Comparison of ENCODE assay signal across 28 cellular contexts in the genomic region with DNA sequence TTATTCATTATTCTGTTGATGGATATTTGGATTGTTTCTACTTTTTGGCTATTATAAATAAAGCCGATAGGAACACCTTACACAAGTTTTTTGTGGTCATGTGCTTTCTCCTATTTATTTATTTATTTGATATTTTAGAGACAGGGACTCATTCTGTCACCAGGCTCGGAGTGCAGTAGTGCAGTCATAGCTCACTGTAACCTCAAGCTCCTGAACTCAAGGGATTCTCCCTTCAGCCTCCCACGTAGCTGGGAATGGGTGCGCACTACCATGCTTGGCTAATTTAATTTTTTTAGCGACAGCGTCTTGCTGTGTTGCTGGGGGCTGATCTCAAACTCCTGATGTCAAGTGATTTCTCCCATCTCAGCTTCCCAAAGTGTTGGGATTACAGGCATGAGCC.
"Had no signal": no experiment of that assay in that cellular context is flagged by ENCODE, and none has a peak within 500 bp of the region (broad histone marks: within the 10 kb centered on the region; RNA-seq: fewer than 3 reads in every experiment).

No MANE protein-coding gene starts in this region.

- H3K27me3 ChIP-seq: adrenal gland, body of pancreas, esophagus muscularis mucosa, foreskin keratinocyte, gastrocnemius medialis, heart left ventricle had no signal

- ATAC-seq: activated CD4-positive, CD25-positive, alpha-beta regulatory T cell treated with anti-CD3 and anti-CD28 coated beads, Interleukin-2, amount 50 U/mL, for 24 hours; activated CD8-positive, alpha-beta T cell treated with anti-CD3 and anti-CD28 coated beads for 36 hours; activated naive CD8-positive, alpha-beta T cell treated with anti-CD3 and anti-CD28 coated beads, Interleukin-2, amount 50 U/mL, for 24 hours; body of pancreas; effector memory CD8-positive, alpha-beta T cell; foreskin keratinocyte; gastrocnemius medialis; heart left ventricle had no signal

- H3K27ac ChIP-seq: adrenal gland, body of pancreas, foreskin keratinocyte, gastrocnemius medialis, heart left ventricle, WERI-Rb-1 had no signal

- H3K4me3 ChIP-seq: adrenal gland, body of pancreas, esophagus muscularis mucosa, gastrocnemius medialis, heart left ventricle had no signal

- DNase-seq: activated B cell treated with CpG ODN at 0.5 μM for 24 hours; activated CD4-positive, alpha-beta T cell treated with anti-CD3 and anti-CD28 coated beads for 48 hours; activated CD4-positive, alpha-beta T cell treated with anti-CD3 and anti-CD28 coated beads, Interleukin-2, amount 50 U/mL, for 1 hour; activated CD4-positive, alpha-beta T cell treated with anti-CD3 and anti-CD28 coated beads, Interleukin-2, amount 50 U/mL, for 48 hours; activated CD8-positive, alpha-beta memory T cell treated with anti-CD3 and anti-CD28 coated beads for 24 hours; activated CD8-positive, alpha-beta T cell treated with anti-CD3 and anti-CD28 coated beads for 36 hours; activated effector memory CD4-positive, alpha-beta T cell treated with anti-CD3 and anti-CD28 coated beads, Interleukin-2, amount 50 U/mL, for 16 hours; activated naive CD4-positive, alpha-beta T cell treated with anti-CD3 and anti-CD28 coated beads for 36 hours; activated naive CD8-positive, alpha-beta T cell treated with anti-CD3 and anti-CD28 coated beads for 36 hours; activated naive CD8-positive, alpha-beta T cell treated with anti-CD3 and anti-CD28 coated beads, Interleukin-2, amount 50 U/mL, for 24 hours; activated T-cell treated with anti-CD3 and anti-CD28 coated beads, Interleukin-2, amount 50 U/mL, for 48 hours; adrenal gland; amygdala; body of pancreas; caudate nucleus; cortex of kidney; dermis blood vessel endothelial cell; effector CD4-positive, alpha-beta T cell; effector memory CD8-positive, alpha-beta T cell; erythroblast; gastrocnemius medialis; glutamatergic neuron; heart left ventricle; T1000; WERI-Rb-1 had no signal

- H3K36me3 ChIP-seq: adrenal gland, esophagus muscularis mucosa, gastrocnemius medialis, WERI-Rb-1 had no signal
